In the genomic region with DNA sequence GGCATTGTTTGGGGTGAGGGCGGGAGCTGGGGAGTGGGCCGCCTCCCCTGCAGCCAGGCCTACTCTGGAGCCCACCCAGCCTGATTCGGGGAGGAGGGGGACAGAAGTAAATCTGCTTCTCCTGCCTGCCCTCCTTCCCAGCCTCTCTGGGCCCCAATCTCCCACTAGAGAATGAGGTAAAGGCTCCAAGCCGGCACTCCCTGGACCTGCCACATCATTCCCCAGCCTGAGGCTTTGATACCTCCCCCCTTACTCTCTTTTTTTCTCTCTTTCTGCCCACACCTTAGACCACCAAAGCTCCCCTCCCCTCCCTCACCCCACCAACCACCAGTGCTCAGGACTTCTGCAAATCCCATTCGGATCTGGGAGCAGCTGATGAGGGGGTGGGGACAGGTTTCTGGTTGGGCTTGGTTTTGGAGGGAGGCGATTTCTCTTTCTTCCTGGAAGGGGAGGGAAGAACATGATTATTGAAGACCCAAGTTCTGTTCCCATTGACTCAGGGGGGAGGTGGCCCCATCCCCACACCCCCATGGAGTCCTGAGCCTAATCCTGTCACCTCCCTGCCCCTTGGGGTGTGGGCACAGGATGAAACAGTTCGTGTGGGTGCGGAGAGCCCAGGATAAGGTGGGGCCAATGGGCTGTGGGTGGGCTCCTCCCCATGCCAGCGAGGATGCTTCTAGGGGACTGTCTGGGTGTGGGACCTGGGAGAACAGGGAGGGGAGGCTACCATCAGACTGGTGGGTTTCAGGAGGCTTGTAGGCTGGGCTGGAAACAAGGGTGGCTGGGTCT, we compare ENCODE assay signal across 8 cellular contexts. TPM values are rescaled to one million over a fixed set of nuclear protein-coding genes. Genes with fewer than 3 reads are reported as not detected.
DNase-seq lines count a peak whose midpoint lies in the region; ATAC-seq, FAIRE-seq and TF ChIP-seq lines count a peak whose summit lies in the region.

No MANE protein-coding gene starts in this region.

- peaks cover 53% of the 10 kb centered on the region for H3K4me1 ChIP-seq in KMS-11 (ENCODE audit: low read depth, poor library complexity, severe bottlenecking)
- peaks cover 28 to 36% of the 10 kb centered on the region in 2 donors for H3K4me1 ChIP-seq in kidney (ENCODE audit: control insufficient read depth in 1 of 2, insufficient read depth in 1 of 2, low read depth in 1 of 2, low read length in 2 of 2)
- peaks cover 13 to 77% (median 67%) of the 10 kb centered on the region in 5 donors for H3K4me1 ChIP-seq in subcutaneous abdominal adipose tissue (ENCODE audit: control insufficient read depth in 5 of 5, insufficient read depth in 5 of 5, low read length in 5 of 5)

- ATAC-seq in HG02840 (IDR thresholded peaks at IDR 0.05; ENCODE audit: low FRiP score, unreplicated experiment) (no peak), HG03342 (IDR thresholded peaks at IDR 0.05; ENCODE audit: unreplicated experiment) (no peak)

- H3K36me3 ChIP-seq in KMS-11 (ENCODE audit: insufficient read depth) (no peaks in the 10 kb centered on the region), kidney (ENCODE audit: control insufficient read depth in 1 of 2, insufficient read depth in 2 of 2, low read length in 2 of 2) (peaks cover 0 to 5% of the 10 kb centered on the region in 2 donors), subcutaneous abdominal adipose tissue (ENCODE audit: control insufficient read depth in 5 of 5, insufficient read depth in 5 of 5, low read length in 5 of 5) (peaks cover 0 to 12% (median 7%) of the 10 kb centered on the region in 5 donors)

- peaks cover 60% of the 10 kb centered on the region for H3K79me2 ChIP-seq in KMS-11 (ENCODE audit: insufficient read depth, low read depth)

- H3K9ac ChIP-seq in KMS-11 (peak overlapping the region; percentile 95; the same call in 1 of the 2 replicates), kidney (ENCODE audit: low read length in 2 of 2) (peak overlapping the region in 1 of 2 donors; percentile 78), subcutaneous abdominal adipose tissue (ENCODE audit: low read length in 5 of 5) (peak overlapping the region; percentile 87 to 99 (median 94))

- FAIRE-seq in kidney (lab: Jason Lieb, UNC), result no peak

- H3K4me2 ChIP-seq in KMS-11, result peak overlapping the region; percentile 64

- POLR2A ChIA-PET in AG04450 (lab: Yijun Ruan, JAX), result interaction anchor here (0.6 to 2.4 kb wide), 6 partner anchors 9 to 129 kb away, joined by 3 to 9 read pairs (median 4); partner anchors contain the start of gene THRAP3

- peak overlapping the region; percentile 64; the same call in 1 of the 2 replicates for H2AFZ ChIP-seq in KMS-11 (ENCODE audit: low read depth)

- CTCF ChIA-PET in AG04450 (lab: Charles Lee), result interaction anchor here (1.8 kb wide), 1 partner anchor 128 kb away, joined by 4 read pairs; no protein-coding TSS in a partner anchor

- 0 out of 2 replicates have a peak, but pooled peaks cover 3% of the 10 kb centered on the region for H4K20me1 ChIP-seq in KMS-11 (ENCODE audit: insufficient read depth)

- H3K27ac ChIP-seq in AG04450 (ENCODE audit: low read depth, low read length) (peak overlapping the region; percentile 65), KMS-11 (peak overlapping the region; percentile 81; the same call in 1 of the 2 replicates), kidney (ENCODE audit: low read depth in 2 of 2, low read length in 2 of 2) (peak overlapping the region; percentile 94 to 96), subcutaneous abdominal adipose tissue (ENCODE audit: low read depth, low read length) (peak overlapping the region; percentile 100)

- TF ChIP-seq CTCF in AG04450 (IDR thresholded peaks at IDR 0.05; ENCODE audit: low read depth, low read length) (no peak), KMS-11 (conservative IDR thresholded peaks at IDR 0.05; ENCODE audit: low read depth, low read length) (no peak), kidney (IDR thresholded peaks at IDR 0.05; ENCODE audit: borderline replicate concordance, extremely low read depth, insufficient read depth) (no peak)

- intact Hi-C loops in kidney (cut with DNase I), result no loop called here

- DNase-seq in AG04450 (ENCODE audit: low read depth, low spot score) (no peak), amniotic epithelial cell (ENCODE audit: low read depth) (peak; percentile 26), kidney (no peak), NCI-H2029 (lab: John Stamatoyannopoulos, UW) (no peak)

- H3K4me3 ChIP-seq in AG04450 (ENCODE audit: low read depth, low read length) (peak overlapping the region; percentile 94), KMS-11 (IDR thresholded peaks at IDR 0.05; ENCODE audit: insufficient read depth, low read depth, low read length) (peak overlapping the region; percentile 8), kidney (ENCODE audit: low read length in 2 of 2) (peak overlapping the region; percentile 71 to 87), subcutaneous abdominal adipose tissue (ENCODE audit: low read depth in 1 of 5, low read length in 5 of 5) (peak overlapping the region; percentile 90 to 99 (median 96))

- H3K27me3 ChIP-seq in AG04450 (ENCODE audit: control insufficient read depth, insufficient read depth, low read length) (no peaks in the 10 kb centered on the region), KMS-11 (ENCODE audit: insufficient read depth, low read depth) (no peaks in the 10 kb centered on the region), subcutaneous abdominal adipose tissue (ENCODE audit: control insufficient read depth in 5 of 5, insufficient read depth in 4 of 5, low read length in 5 of 5) (no peaks in the 10 kb centered on the region)

- H3K9me3 ChIP-seq in AG04450 (ENCODE audit: control insufficient read depth, insufficient read depth, low read length), result no peaks in the 10 kb centered on the region; the same call in 1 of the 2 replicates
- H3K9me3 ChIP-seq in kidney (ENCODE audit: control insufficient read depth in 1 of 2, low read length in 2 of 2), result no peaks in the 10 kb centered on the region
- no peaks in the 10 kb centered on the region for H3K9me3 ChIP-seq in subcutaneous abdominal adipose tissue (ENCODE audit: control insufficient read depth in 5 of 5, low read length in 5 of 5)

RNA-seq across cellular contexts. Expression of gene MAP7D1, which starts 1.3 kb away (rescaled TPM):
- polyA plus RNA-seq in AG04450 (2011; rRNA removed) (23.4 and 28.2 TPM in 2 replicates), kidney (ENCODE audit: insufficient read depth, low read depth, low replicate concordance) (47.5 TPM)
- 32.6 and 42.3 TPM in 2 replicates for polyA minus RNA-seq in AG04450 (2011; rRNA and poly(A)+ RNA removed)
- 78.7 TPM for total RNA-seq in kidney

RNA-seq across cellular contexts. Expression of gene TRAPPC3, which starts 8.0 kb away (rescaled TPM):
- polyA plus RNA-seq in AG04450 (2011; rRNA removed) (88.5 and 92.3 TPM in 2 replicates), kidney (ENCODE audit: insufficient read depth, low read depth, low replicate concordance) (102 TPM)
- 27.3 and 30.2 TPM in 2 replicates for polyA minus RNA-seq in AG04450 (2011; rRNA and poly(A)+ RNA removed)
- 58.4 TPM for total RNA-seq in kidney

RNA-seq across cellular contexts. Expression of gene COL8A2, which starts 32.3 kb away (rescaled TPM):
- polyA plus RNA-seq in AG04450 (2011; rRNA removed) (1.5 and 1.6 TPM in 2 replicates), kidney (ENCODE audit: insufficient read depth, low read depth, low replicate concordance) (0.90 TPM)
- 0.83 and 1.1 TPM in 2 replicates for polyA minus RNA-seq in AG04450 (2011; rRNA and poly(A)+ RNA removed)
- 6.4 TPM for total RNA-seq in kidney

Comparison
In these comparisons a context has a peak if more than half of its experiments do, and no peak if none do; other contexts are left out.
1. H3K4me3 ChIP-seq: peak in every context shown above with its lines; median percentile 96 in subcutaneous abdominal adipose tissue; 94 in AG04450; 79 in kidney; 8 in KMS-11.